9 cellular contexts compared by ENCODE assay signal in the genomic region with DNA sequence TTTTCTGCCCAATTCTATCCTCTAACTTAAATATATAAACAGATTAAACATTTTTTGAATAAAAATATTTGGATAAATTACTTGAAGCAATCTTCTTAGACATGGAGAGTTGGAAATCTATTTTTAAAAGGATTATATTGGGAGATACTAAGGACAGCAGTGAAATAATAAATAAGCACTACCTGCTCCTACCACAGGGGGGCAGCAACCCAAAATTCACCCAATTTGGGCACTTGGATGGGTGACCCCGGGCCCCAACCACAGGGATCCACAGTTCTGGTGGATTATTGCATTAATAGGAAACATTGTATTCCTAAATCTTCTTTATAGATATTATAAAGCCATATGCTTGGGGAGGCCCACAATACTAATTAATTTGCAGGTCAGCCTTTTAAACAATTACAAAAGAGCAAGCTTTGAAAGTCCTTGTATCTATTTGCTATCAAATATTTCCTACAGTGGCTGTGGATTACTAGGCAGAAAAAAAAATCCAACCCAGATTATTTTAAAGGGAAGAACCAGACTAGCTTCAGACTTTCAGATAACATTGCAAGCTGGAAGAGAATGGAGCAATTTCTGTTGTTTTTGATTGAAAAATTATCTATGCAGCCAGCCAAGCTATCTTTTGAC.
DNase-seq lines count a peak whose midpoint lies in the region; ATAC-seq, FAIRE-seq and TF ChIP-seq lines count a peak whose summit lies in the region.
"Had no signal": no experiment of that assay in that cellular context is flagged by ENCODE, and none has a peak within 500 bp of the region (broad histone marks: within the 10 kb centered on the region; RNA-seq: fewer than 3 reads in every experiment).

No MANE protein-coding gene starts in this region.

- no peaks in the 10 kb centered on the region for H3K9me3 Mint-ChIP-seq in activated T-helper 1 cell treated with anti-CD3 and anti-CD28 coated beads, Interleukin-12 subunit alpha, Interleukin-12 subunit beta, Interleukin-2, Interleukin-4 antibody, amounts not matched to agents 30 ng/mL and 10 ng/mL and 1 ng/mL, durations not matched to agents 14 hours and 24 hours and 36 hours

- DNase-seq in CD1c-positive myeloid dendritic cell (ENCODE audit: extremely low spot score) (peak; percentile 23), LHCN-M2 (ENCODE audit: low read depth) (peak; percentile 22), astrocyte of the cerebellum (ENCODE audit: low read depth) (no peak), lower leg skin (ENCODE audit: low spot score in 2 of 2) (peak; percentile 25 to 70), urothelium cell line (ENCODE audit: low spot score) (peak; percentile 56), GM19240 (ENCODE audit: insufficient read length, low spot score) (no peak)
- no peak for DNase-seq in activated T-helper 1 cell treated with anti-CD3 and anti-CD28 coated beads, Interleukin-12 subunit alpha, Interleukin-12 subunit beta, Interleukin-2, Interleukin-4 antibody, amounts not matched to agents 30 ng/mL and 10 ng/mL and 1 ng/mL, durations not matched to agents 14 hours and 24 hours and 36 hours (ENCODE audit: low spot score)
- DNase-seq: left cardiac atrium had no signal

- intact Hi-C loops in lower leg skin (cut with DNase I; ENCODE audit: low total_unique reads) = loop anchor here (10.0 kb wide), 1 partner anchor 125 kb away; no protein-coding TSS in a partner anchor
- intact Hi-C loops in activated T-helper 1 cell treated with anti-CD3 and anti-CD28 coated beads, Interleukin-12 subunit alpha, Interleukin-12 subunit beta, Interleukin-2, Interleukin-4 antibody, amounts not matched to agents 30 ng/mL and 10 ng/mL and 1 ng/mL, durations not matched to agents 14 hours and 24 hours and 36 hours (cut with micrococcal nuclease) = loop anchor here (1.0 to 2.0 kb wide), 3 partner anchors 121 to 377 kb away; no protein-coding TSS in a partner anchor

- FAIRE-seq in urothelium cell line (lab: Jason Lieb, UNC) = no peak

- TF ChIP-seq CTCF in astrocyte of the cerebellum (IDR thresholded peaks at IDR 0.05; ENCODE audit: low read depth, low read length, missing control alignments) (peak; percentile 77), lower leg skin (IDR thresholded peaks at IDR 0.05) (no peak)

- H3K4me1 Mint-ChIP-seq in activated T-helper 1 cell treated with anti-CD3 and anti-CD28 coated beads, Interleukin-12 subunit alpha, Interleukin-12 subunit beta, Interleukin-2, Interleukin-4 antibody, amounts not matched to agents 30 ng/mL and 10 ng/mL and 1 ng/mL, durations not matched to agents 14 hours and 24 hours and 36 hours (ENCODE audit: low read depth) = no peaks in the 10 kb centered on the region

- ATAC-seq in GM18861 (IDR thresholded peaks at IDR 0.05; ENCODE audit: unreplicated experiment) = peak; percentile 52

- H3K27me3 Mint-ChIP-seq in activated T-helper 1 cell treated with anti-CD3 and anti-CD28 coated beads, Interleukin-12 subunit alpha, Interleukin-12 subunit beta, Interleukin-2, Interleukin-4 antibody, amounts not matched to agents 30 ng/mL and 10 ng/mL and 1 ng/mL, durations not matched to agents 14 hours and 24 hours and 36 hours (ENCODE audit: insufficient read depth) = no peaks in the 10 kb centered on the region

- no peak overlapping the region for H3K27ac Mint-ChIP-seq in activated T-helper 1 cell treated with anti-CD3 and anti-CD28 coated beads, Interleukin-12 subunit alpha, Interleukin-12 subunit beta, Interleukin-2, Interleukin-4 antibody, amounts not matched to agents 30 ng/mL and 10 ng/mL and 1 ng/mL, durations not matched to agents 14 hours and 24 hours and 36 hours

- in situ Hi-C loops in astrocyte of the cerebellum (cut with HindIII; ENCODE audit: low sequenced_read_pairs) = no loop called here

- H3K4me3 Mint-ChIP-seq in activated T-helper 1 cell treated with anti-CD3 and anti-CD28 coated beads, Interleukin-12 subunit alpha, Interleukin-12 subunit beta, Interleukin-2, Interleukin-4 antibody, amounts not matched to agents 30 ng/mL and 10 ng/mL and 1 ng/mL, durations not matched to agents 14 hours and 24 hours and 36 hours = no peak overlapping the region

- WGBS in lower leg skin, 2 donors = 0 to 3% methylated on average over 1 of the region's 1 CpG

- H3K36me3 Mint-ChIP-seq in activated T-helper 1 cell treated with anti-CD3 and anti-CD28 coated beads, Interleukin-12 subunit alpha, Interleukin-12 subunit beta, Interleukin-2, Interleukin-4 antibody, amounts not matched to agents 30 ng/mL and 10 ng/mL and 1 ng/mL, durations not matched to agents 14 hours and 24 hours and 36 hours (ENCODE audit: low read depth) = no peaks in the 10 kb centered on the region

- H3K4me3 ChIP-seq in astrocyte of the cerebellum (ENCODE audit: low read depth, low read length) (no peak overlapping the region), lower leg skin (ENCODE audit: low read depth, poor library complexity, severe bottlenecking) (no peak overlapping the region)

- no peak for TF ChIP-seq POLR2A in lower leg skin (IDR thresholded peaks at IDR 0.05)

Comparison
In these comparisons a context has a peak if more than half of its experiments do, and no peak if none do; other contexts are left out.
1. DNase-seq: peak in CD1c-positive myeloid dendritic cell (single experiment), LHCN-M2 (single experiment), lower leg skin (2 of 2) and urothelium cell line (single experiment); none in astrocyte of the cerebellum (single experiment), activated T-helper 1 cell treated with anti-CD3 and anti-CD28 coated beads, Interleukin-12 subunit alpha, Interleukin-12 subunit beta, Interleukin-2, Interleukin-4 antibody, amounts not matched to agents 30 ng/mL and 10 ng/mL and 1 ng/mL, durations not matched to agents 14 hours and 24 hours and 36 hours (single experiment) and GM19240 (single experiment).